28 cellular contexts compared by ENCODE assay signal in genomic region chr5:97591781-97592180, GRCh38.
"Had no signal": no experiment of that assay in that cellular context is flagged by ENCODE, and none has a peak within 500 bp of the region (broad histone marks: within the 10 kb centered on the region; RNA-seq: fewer than 3 reads in every experiment).

No MANE protein-coding gene starts in this region.

- H3K36me3 ChIP-seq: ascending aorta, WERI-Rb-1 had no signal

- DNase-seq: activated CD4-positive, alpha-beta memory T cell treated with anti-CD3 and anti-CD28 coated beads, Interleukin-2, amount 10 ng/mL, durations not matched to agents 7 days and 5 days; activated CD4-positive, alpha-beta T cell treated with anti-CD3 and anti-CD28 coated beads for 1 hour; activated CD4-positive, alpha-beta T cell treated with anti-CD3 and anti-CD28 coated beads for 36 hours; activated CD4-positive, alpha-beta T cell treated with anti-CD3 and anti-CD28 coated beads for 48 hours; activated CD4-positive, alpha-beta T cell treated with anti-CD3 and anti-CD28 coated beads, Interleukin-2, amount 10 ng/mL, durations not matched to agents 7 days and 5 days; activated CD4-positive, alpha-beta T cell treated with anti-CD3 and anti-CD28 coated beads, Interleukin-2, amount 50 U/mL, for 48 hours; activated CD4-positive, CD25-positive, alpha-beta regulatory T cell; activated CD8-positive, alpha-beta memory T cell treated with anti-CD3 and anti-CD28 coated beads for 24 hours; activated CD8-positive, alpha-beta memory T cell treated with anti-CD3 and anti-CD28 coated beads, Interleukin-2, amount 10 ng/mL, durations not matched to agents 7 days and 5 days; activated CD8-positive, alpha-beta memory T cell treated with anti-CD3 and anti-CD28 coated beads, Interleukin-2, amount 50 U/mL, for 48 hours; activated CD8-positive, alpha-beta T cell treated with anti-CD3 and anti-CD28 coated beads, Interleukin-2, amount 10 ng/mL, durations not matched to agents 7 days and 5 days; activated effector memory CD4-positive, alpha-beta T cell treated with Interleukin-2 at 50 U/mL for 16 hours; activated gamma-delta T cell; activated naive CD4-positive, alpha-beta T cell treated with anti-CD3 and anti-CD28 coated beads, Interleukin-2, amount 10 ng/mL, durations not matched to agents 7 days and 5 days; activated naive CD4-positive, alpha-beta T cell treated with Interleukin-2 at 50 U/mL for 16 hours; activated naive CD8-positive, alpha-beta T cell treated with anti-CD3 and anti-CD28 coated beads, Interleukin-2, amount 10 ng/mL, durations not matched to agents 7 days and 5 days; activated naive CD8-positive, alpha-beta T cell treated with anti-CD3 and anti-CD28 coated beads, Interleukin-2, amount 50 U/mL, for 24 hours; activated T-cell treated with anti-CD3 and anti-CD28 coated beads, Interleukin-2, amount 50 U/mL, for 24 hours; activated T-cell treated with anti-CD3 and anti-CD28 coated beads, Interleukin-2, amount 50 U/mL, for 48 hours; amygdala; anterior cingulate cortex; central memory CD4-positive, alpha-beta T cell; SW 1271; T-helper 1 cell; T-helper 2 cell; T-helper 9 cell; WERI-Rb-1 had no signal

- H3K27me3 ChIP-seq: ascending aorta had no signal

- H3K4me3 ChIP-seq: ascending aorta had no signal
